11 cellular contexts compared by ENCODE assay signal in the genomic region with DNA sequence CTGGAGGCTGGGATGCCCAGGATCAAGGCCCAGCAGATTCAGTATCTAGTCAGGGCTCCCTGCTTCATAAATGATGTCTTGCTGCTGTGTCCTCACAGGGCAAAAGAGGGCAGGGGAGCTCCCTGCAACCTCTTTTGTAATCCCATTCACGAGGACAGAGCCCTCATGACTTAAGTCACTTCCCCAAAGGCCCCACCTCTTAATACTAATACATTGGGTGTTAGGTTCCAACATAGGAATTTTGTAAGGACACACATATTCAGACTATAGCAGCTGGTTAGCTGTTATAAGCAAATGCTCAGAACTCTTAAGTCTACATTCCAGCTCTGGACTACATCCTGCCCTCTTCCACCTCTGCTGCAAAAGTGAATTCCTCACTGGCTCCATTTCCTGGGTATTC.
DNase-seq lines count a peak whose midpoint lies in the region; ATAC-seq and TF ChIP-seq lines count a peak whose summit lies in the region.
"Had no signal": no experiment of that assay in that cellular context is flagged by ENCODE, and none has a peak within 500 bp of the region (broad histone marks: within the 10 kb centered on the region; RNA-seq: fewer than 3 reads in every experiment).

No MANE protein-coding gene starts in this region.

- H3K9me1 ChIP-seq in IMR-90 (ENCODE audit: insufficient read depth, low read length) = peaks cover 27% of the 10 kb centered on the region

- H3K4me3 ChIP-seq in IMR-90 (ENCODE audit: insufficient read depth, low read depth, low read length) = no peak overlapping the region
- H3K4me3 ChIP-seq in fibroblast of villous mesenchyme (ENCODE audit: low read depth, low read length) = no peak overlapping the region

- 0 out of 2 replicates have a peak overlapping the region, but pooled peaks have one; percentile 4 for H3K23ac ChIP-seq in IMR-90 (ENCODE audit: low read depth, low read length)

- no peak overlapping the region; the same call in 1 of the 2 replicates for H2BK120ac ChIP-seq in IMR-90 (ENCODE audit: low read depth, low read length)

- TF ChIP-seq RAD21 in IMR-90 (IDR thresholded peaks at IDR 0.05; ENCODE audit: low read length) = no peak

- BruUV-seq in IMR-90 (replicated peaks; lab: Mats Ljungman, UMichigan) = no TSS peak

- H3K4me1 Mint-ChIP-seq in activated CD8-positive, alpha-beta memory T cell treated with anti-CD3 and anti-CD28 coated beads, Interleukin-2, amount 10 ng/mL, durations not matched to agents 7 days and 5 days = peaks cover 12% of the 10 kb centered on the region

- H3K14ac ChIP-seq in IMR-90 (replicated peaks; ENCODE audit: low read depth, low read length) = no peak overlapping the region

- CTCF ChIA-PET in IMR-90 (lab: Yijun Ruan, JAX) = interaction anchor here (0.9 kb wide), 1 partner anchor 736 kb away, joined by 3 read pairs; no protein-coding TSS in a partner anchor
- CTCF ChIA-PET in activated CD8-positive, alpha-beta memory T cell treated with anti-CD3 and anti-CD28 coated beads, Interleukin-2, amount 10 ng/mL, durations not matched to agents 7 days and 5 days (lab: Charles Lee) = interaction anchor here (1.5 kb wide), 1 partner anchor 25 kb away, joined by 4 read pairs; no protein-coding TSS in a partner anchor

- peak overlapping the region; percentile 37 for H2BK5ac ChIP-seq in IMR-90 (ENCODE audit: low read depth, low read length, poor library complexity, severe bottlenecking)

- 0 out of 2 replicates have a peak overlapping the region, but pooled peaks have one; percentile 3 for H3K4me2 ChIP-seq in IMR-90 (ENCODE audit: low read depth, low read length)

- no peak overlapping the region for H2BK20ac ChIP-seq in IMR-90 (ENCODE audit: low read depth, low read length)

- H2BK15ac ChIP-seq in IMR-90 (ENCODE audit: low read depth, low read length) = no peak overlapping the region

- no peak overlapping the region for H2AK9ac ChIP-seq in IMR-90 (replicated peaks; ENCODE audit: low read depth, low read length, poor library complexity)

- H4K5ac ChIP-seq in IMR-90 (ENCODE audit: low read depth, low read length) = no peak overlapping the region

- H3K27me3 ChIP-seq in IMR-90 (ENCODE audit: control insufficient read depth, insufficient read depth, low read length) = no peaks in the 10 kb centered on the region

- peaks cover 20% of the 10 kb centered on the region for H3K4me1 ChIP-seq in IMR-90 (ENCODE audit: control insufficient read depth, insufficient read depth, low read length)

- no peak for TF ChIP-seq POLR2A in IMR-90 (IDR thresholded peaks at IDR 0.05; ENCODE audit: low read depth, low read length)

- dilution Hi-C loops in IMR-90 (cut with HindIII; ENCODE audit: low sequenced_read_pairs, unreplicated experiment) = no loop called here

- no peak overlapping the region for H2AK5ac ChIP-seq in IMR-90 (ENCODE audit: low read depth, low read length)

- H3K4me3 Mint-ChIP-seq in activated CD8-positive, alpha-beta memory T cell treated with anti-CD3 and anti-CD28 coated beads, Interleukin-2, amount 10 ng/mL, durations not matched to agents 7 days and 5 days = no peak overlapping the region
- H3K4me3 Mint-ChIP-seq: activated T-cell treated with anti-CD3 and anti-CD28 coated beads, Interleukin-2, amount 50 U/mL, for 4 hours had no signal

- no peak overlapping the region for H3K9ac ChIP-seq in IMR-90 (ENCODE audit: low read depth, low read length)

- H3K79me1 ChIP-seq in IMR-90 (ENCODE audit: low read depth in 1 of 2, low read length in 2 of 2) = peaks cover 27 to 71% of the 10 kb centered on the region in 2 experiments

- no peak overlapping the region for H3K27ac Mint-ChIP-seq in activated CD8-positive, alpha-beta memory T cell treated with anti-CD3 and anti-CD28 coated beads, Interleukin-2, amount 10 ng/mL, durations not matched to agents 7 days and 5 days

- H3K27ac ChIP-seq in IMR-90 (ENCODE audit: insufficient read depth, low read length) = peak overlapping the region; percentile 36; the same call in 1 of the 2 replicates

- peaks cover 5% of the 10 kb centered on the region; the same call in 1 of the 2 replicates for H3K36me3 ChIP-seq in IMR-90 (ENCODE audit: control insufficient read depth, insufficient read depth, low read length)

- POLR2A ChIA-PET in IMR-90 (lab: Charles Lee; ENCODE audit: unreplicated experiment) = interaction anchor here (0.8 kb wide), 1 partner anchor 750 kb away, joined by 3 read pairs; a partner anchor contains a TSS

- H4K8ac ChIP-seq in IMR-90 (ENCODE audit: low read depth in 2 of 2, low read length in 2 of 2) = 0 out of 4 replicates have a peak overlapping the region, but pooled peaks of 1 of the 2 experiments have one; percentile 12

- no peak overlapping the region for H3K18ac ChIP-seq in IMR-90 (ENCODE audit: low read depth, low read length)

- H3K36me3 Mint-ChIP-seq in activated CD8-positive, alpha-beta memory T cell treated with anti-CD3 and anti-CD28 coated beads, Interleukin-2, amount 10 ng/mL, durations not matched to agents 7 days and 5 days = peaks cover 5% of the 10 kb centered on the region

- TF ChIP-seq CTCF in IMR-90 (conservative IDR thresholded peaks at IDR 0.05; ENCODE audit: low read depth, low read length) (0 out of 2 replicates have a peak, but pooled peaks have one; percentile 2), fibroblast of villous mesenchyme (IDR thresholded peaks at IDR 0.05; ENCODE audit: insufficient read depth, low read depth, low read length) (no peak)

- ATAC-seq in GM19452 (IDR thresholded peaks at IDR 0.05; ENCODE audit: unreplicated experiment) = peak; percentile 12
- ATAC-seq in IMR-90 (ENCODE audit: low read depth) = peak; percentile 86
- ATAC-seq in activated CD8-positive, alpha-beta memory T cell treated with anti-CD3 and anti-CD28 coated beads, Interleukin-2, amount 10 ng/mL, durations not matched to agents 7 days and 5 days = no peak
- ATAC-seq in activated CD4-positive, CD25-positive, alpha-beta regulatory T cell treated with anti-CD3 and anti-CD28 coated beads, Interleukin-2, amount 50 U/mL, for 24 hours = no peak

- in situ Hi-C loops in IMR-90 (cut with MboI; ENCODE audit: low sequenced_read_pairs) = no loop called here

- no peak overlapping the region for H3K56ac ChIP-seq in IMR-90 (ENCODE audit: extremely low read depth, insufficient read depth, low read length)

- intact Hi-C loops in IMR-90 (cut with micrococcal nuclease) = loop anchor here (1.0 kb wide), 2 partner anchors 31 to 62 kb away; no protein-coding TSS in a partner anchor

- no peak overlapping the region for H2AFZ ChIP-seq in IMR-90 (replicated peaks; ENCODE audit: low read length, poor library complexity)

- H3K4ac ChIP-seq in IMR-90 (ENCODE audit: low read depth, low read length) = no peak overlapping the region

- H4K20me1 ChIP-seq in IMR-90 (ENCODE audit: insufficient read depth, low read length) = peaks cover 7% of the 10 kb centered on the region

- no peaks in the 10 kb centered on the region for H3K9me3 Mint-ChIP-seq in activated CD8-positive, alpha-beta memory T cell treated with anti-CD3 and anti-CD28 coated beads, Interleukin-2, amount 10 ng/mL, durations not matched to agents 7 days and 5 days (ENCODE audit: low read depth)
- H3K9me3 Mint-ChIP-seq: activated T-cell treated with anti-CD3 and anti-CD28 coated beads, Interleukin-2, amount 50 U/mL, for 4 hours had no signal

- H4K91ac ChIP-seq in IMR-90 (ENCODE audit: insufficient read depth, low read depth, low read length) = no peak overlapping the region

- H3K27me3 Mint-ChIP-seq in activated CD8-positive, alpha-beta memory T cell treated with anti-CD3 and anti-CD28 coated beads, Interleukin-2, amount 10 ng/mL, durations not matched to agents 7 days and 5 days = no peaks in the 10 kb centered on the region

- DNase-seq in EH (ENCODE audit: low read depth) (peak; percentile 82), IMR-90 (peak; percentile 83), fibroblast of villous mesenchyme (ENCODE audit: low read depth) (peak; percentile 88), COR-L47 (lab: John Stamatoyannopoulos, UW) (no peak)
- DNase-seq in stimulated activated CD4-positive, alpha-beta T cell treated with anti-CD3 and anti-CD28 coated beads, Interleukin-2, amount 100 ng/mL, for 48 hours = no peak
- no peak for DNase-seq in activated CD8-positive, alpha-beta memory T cell treated with anti-CD3 and anti-CD28 coated beads, Interleukin-2, amount 10 ng/mL, durations not matched to agents 7 days and 5 days
- DNase-seq: activated T-cell treated with anti-CD3 and anti-CD28 coated beads, Interleukin-2, amount 50 U/mL, for 4 hours; OCI-M1; stimulated activated naive CD4-positive, alpha-beta T cell had no signal

- no peaks in the 10 kb centered on the region for H3K9me3 ChIP-seq in IMR-90 (ENCODE audit: control insufficient read depth, insufficient read depth, low read length)

- WGBS in IMR-90 (ENCODE audit: extremely low coverage in 2 of 2, insufficient read length in 1 of 2), 2 experiments = no CpG with 5 or more reads among the region's 1 CpG

TF ChIP-seq in IMR-90, 13 proteins besides CTCF, POLR2A, EP300 and RAD21 (continues in another document):
- TF ChIP-seq CHD1 (IDR thresholded peaks at IDR 0.05; ENCODE audit: low read depth, low read length) (no peak), MAFK (IDR thresholded peaks at IDR 0.05; ENCODE audit: low read depth, low read length) (no peak), FOS (IDR thresholded peaks at IDR 0.05; ENCODE audit: low read depth, low read length) (no peak), NFE2L2 (IDR thresholded peaks at IDR 0.05; ENCODE audit: low read depth, low read length) (no peak), BHLHE40 (IDR thresholded peaks at IDR 0.05; ENCODE audit: low read depth, low read length) (no peak), MAZ (IDR thresholded peaks at IDR 0.05; ENCODE audit: borderline replicate concordance, low read depth, low read length) (no peak; the same call in 1 of the 2 replicates), RFX5 (IDR thresholded peaks at IDR 0.05; ENCODE audit: low read depth, low read length) (no peak), RCOR1 (IDR thresholded peaks at IDR 0.05; ENCODE audit: insufficient replicate concordance, low read length) (no peak), MXI1 (IDR thresholded peaks at IDR 0.05; ENCODE audit: borderline replicate concordance, low read depth, low read length) (no peak), SMC3 (IDR thresholded peaks at IDR 0.05; ENCODE audit: low read depth, low read length) (no peak)
- TF ChIP-seq, protein P1, sequence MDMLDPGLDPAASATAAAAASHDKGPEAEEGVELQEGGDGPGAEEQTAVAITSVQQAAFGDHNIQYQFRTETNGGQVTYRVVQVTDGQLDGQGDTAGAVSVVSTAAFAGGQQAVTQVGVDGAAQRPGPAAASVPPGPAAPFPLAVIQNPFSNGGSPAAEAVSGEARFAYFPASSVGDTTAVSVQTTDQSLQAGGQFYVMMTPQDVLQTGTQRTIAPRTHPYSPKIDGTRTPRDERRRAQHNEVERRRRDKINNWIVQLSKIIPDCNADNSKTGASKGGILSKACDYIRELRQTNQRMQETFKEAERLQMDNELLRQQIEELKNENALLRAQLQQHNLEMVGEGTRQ (IDR thresholded peaks at IDR 0.05; ENCODE audit: low read depth, low read length) = no peak

Comparison
In these comparisons a context has a peak if more than half of its experiments do, and no peak if none do; other contexts are left out.
1. DNase-seq: peak in EH (single experiment), IMR-90 (single experiment) and fibroblast of villous mesenchyme (single experiment); none in stimulated activated CD4-positive, alpha-beta T cell treated with anti-CD3 and anti-CD28 coated beads, Interleukin-2, amount 100 ng/mL, for 48 hours (0 of 2), activated CD8-positive, alpha-beta memory T cell treated with anti-CD3 and anti-CD28 coated beads, Interleukin-2, amount 10 ng/mL, durations not matched to agents 7 days and 5 days (single experiment) and COR-L47 (single experiment).
2. ATAC-seq: peak in GM19452 (single experiment) and IMR-90 (single experiment); none in activated CD8-positive, alpha-beta memory T cell treated with anti-CD3 and anti-CD28 coated beads, Interleukin-2, amount 10 ng/mL, durations not matched to agents 7 days and 5 days (single experiment) and activated CD4-positive, CD25-positive, alpha-beta regulatory T cell treated with anti-CD3 and anti-CD28 coated beads, Interleukin-2, amount 50 U/mL, for 24 hours (0 of 2).